Comparison of ENCODE assay signal across 23 cellular contexts in the genomic region with DNA sequence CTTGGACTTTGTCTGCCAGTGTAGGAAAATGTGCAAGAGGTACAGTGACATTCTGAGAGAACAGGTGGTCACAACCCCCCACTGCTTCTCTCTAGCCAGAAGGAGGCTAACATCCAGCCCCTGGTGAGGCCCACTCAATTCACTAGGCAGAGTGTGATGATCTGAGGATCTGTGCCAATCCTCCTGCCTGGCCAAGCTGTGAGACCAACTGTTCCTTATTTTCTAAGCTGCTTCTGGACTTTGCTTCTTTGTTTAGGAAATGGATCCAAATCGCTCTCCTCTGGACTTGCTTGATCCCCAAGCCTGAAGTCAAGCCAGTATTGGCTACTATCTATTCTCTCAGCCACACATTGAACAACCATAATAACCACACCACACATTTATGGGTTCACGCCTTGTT.
A peak's percentile ranks its signal among the peaks of the same experiment; 100 is the strongest.
DNase-seq lines count a peak whose midpoint lies in the region; ATAC-seq, FAIRE-seq and TF ChIP-seq lines count a peak whose summit lies in the region.
"Had no signal": no experiment of that assay in that cellular context is flagged by ENCODE, and none has a peak within 500 bp of the region (broad histone marks: within the 10 kb centered on the region; RNA-seq: fewer than 3 reads in every experiment).

No MANE protein-coding gene starts in this region.

- H3K9me3 ChIP-seq in pancreas: no peaks in the 10 kb centered on the region
- H3K9me3 ChIP-seq: BE2C, MG63 had no signal

- no peak overlapping the region for H3K4me3 ChIP-seq in pancreas
- H3K4me3 ChIP-seq: MG63 had no signal

- DNase-seq in D341Med (ENCODE audit: low spot score) (peak; percentile 82), NCI-H2171 (lab: John Stamatoyannopoulos, UW) (peak; percentile 32), NCI-H82 treated with DMSO at 0.1 percent for 48 hours (lab: John Stamatoyannopoulos, UW; ENCODE audit: unreplicated experiment) (peak; percentile 92), left lobe of liver (ENCODE audit: low spot score) (peak; percentile 49), activated T-cell treated with anti-CD3 and anti-CD28 coated beads for 4 hours (no peak), pancreas (no peak)
- no peak for DNase-seq in stimulated activated naive CD4-positive, alpha-beta T cell (lab: John Stamatoyannopoulos, UW)
- DNase-seq: CD4-positive, alpha-beta T cell; H7; HFFc6; Kasumi-1; MG63; NCI-H1048; NCI-H187; NCI-H2107; NCI-H345; NCI-H748 treated with DMSO at 0.1 percent for 48 hours; OCI-M1; RPMI8226; SIG-M5; T-helper 1 cell had no signal

- TF ChIP-seq CTCF in pancreas (IDR thresholded peaks at IDR 0.05): no peak

- no peak for FAIRE-seq in pancreas (lab: Jason Lieb, UNC)

- intact Hi-C loops in pancreas (cut with DNase I): no loop called here

- ATAC-seq in left lobe of liver (peak; percentile 81), GM19452 (IDR thresholded peaks at IDR 0.05; ENCODE audit: unreplicated experiment) (no peak), pancreas (no peak)

- no peaks in the 10 kb centered on the region for H3K27me3 ChIP-seq in pancreas
- H3K27me3 ChIP-seq: BE2C, MG63 had no signal

- 76 to 91% methylated on average over 2 of the region's 2 CpGs for WGBS in pancreas, 2 donors

- H3K36me3 ChIP-seq in pancreas: no peaks in the 10 kb centered on the region
- H3K36me3 ChIP-seq: BE2C, MG63 had no signal

- no peaks in the 10 kb centered on the region for H3K4me1 ChIP-seq in pancreas

- no peak overlapping the region for H3K27ac ChIP-seq in pancreas

Comparison
In these comparisons a context has a peak if more than half of its experiments do, and no peak if none do; other contexts are left out.
1. DNase-seq: peak in D341Med (single experiment), NCI-H2171 (single experiment), NCI-H82 treated with DMSO at 0.1 percent for 48 hours (single experiment) and left lobe of liver (single experiment); none in activated T-cell treated with anti-CD3 and anti-CD28 coated beads for 4 hours (single experiment), stimulated activated naive CD4-positive, alpha-beta T cell (0 of 6) and pancreas (0 of 6).